ENCODE assay signal across 8 cellular contexts in the genomic region with DNA sequence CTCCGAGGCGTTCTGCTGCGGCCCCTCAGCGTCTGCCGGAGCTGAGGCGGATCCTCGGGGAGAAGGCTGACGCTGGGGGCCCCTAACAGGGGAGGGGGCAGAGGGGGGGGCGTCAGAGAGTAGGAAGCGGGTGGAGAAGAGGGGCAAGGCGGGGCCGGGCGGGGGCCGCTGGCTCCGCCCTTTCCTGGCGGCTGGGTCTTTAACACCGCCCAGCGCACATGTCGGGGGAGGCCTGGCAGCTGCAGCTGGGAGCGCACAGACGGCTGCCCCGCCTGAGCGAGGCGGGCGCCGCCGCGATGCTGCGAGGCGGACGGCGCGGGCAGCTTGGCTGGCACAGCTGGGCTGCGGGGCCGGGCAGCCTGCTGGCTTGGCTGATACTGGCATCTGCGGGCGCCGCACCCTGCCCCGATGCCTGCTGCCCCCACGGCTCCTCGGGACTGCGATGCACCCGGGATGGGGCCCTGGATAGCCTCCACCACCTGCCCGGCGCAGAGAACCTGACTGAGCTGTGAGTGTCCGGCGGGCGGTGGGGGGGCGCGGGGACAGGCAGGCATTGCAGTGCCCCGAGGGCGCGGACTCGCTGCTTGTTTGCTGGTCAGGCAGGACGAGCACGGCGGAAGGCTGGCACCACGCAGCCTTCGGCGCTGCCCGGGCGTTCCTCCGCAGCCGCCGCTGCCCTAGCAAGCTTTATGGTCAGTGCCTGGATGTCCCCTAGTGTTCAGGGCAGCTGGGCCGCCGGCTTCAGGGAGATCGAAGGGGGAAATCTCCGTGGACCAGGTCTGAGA. TPM values are rescaled to one million over a fixed set of nuclear protein-coding genes. Genes with fewer than 3 reads are reported as not detected.
DNase-seq lines count a peak whose midpoint lies in the region; ATAC-seq and TF ChIP-seq lines count a peak whose summit lies in the region.

A gene (plus strand): TSS at position 227 of the 785 bp plus-strand sequence. CDS start 70 bp downstream, at position 297.

- intact Hi-C loops in body of pancreas (cut with DNase I) = no loop called here

- ATAC-seq in body of pancreas = peak; percentile 34
- ATAC-seq in HG02840 (IDR thresholded peaks at IDR 0.05; ENCODE audit: low FRiP score, unreplicated experiment) = no peak
- ATAC-seq in GM21723 (IDR thresholded peaks at IDR 0.05; ENCODE audit: unreplicated experiment) = no peak

- H3K36me3 ChIP-seq in body of pancreas (replicated peaks in 1 of 2; ENCODE audit: insufficient read depth in 1 of 2, low read depth in 2 of 2) = no peaks in the 10 kb centered on the region

- H3K27me3 ChIP-seq in body of pancreas = peaks cover 0 to 8% of the 10 kb centered on the region in 2 donors

- H3K4me1 ChIP-seq in body of pancreas = peaks cover 33% of the 10 kb centered on the region

- TF ChIP-seq POLR2A in body of pancreas (IDR thresholded peaks at IDR 0.05) = no peak

- DNase-seq in Daoy (ENCODE audit: low read depth) (peak; percentile 62), MV-4-11 (lab: John Stamatoyannopoulos, UW) (peak; percentile 16), T-helper 9 cell (peak; percentile 45), body of pancreas (peak in 2 of 4 donors; percentile 14 to 52), islet precursor cell (peak; percentile 78)
- peak; percentile 48 to 64 for DNase-seq in stimulated activated CD4-positive, alpha-beta T cell treated with anti-CD3 and anti-CD28 coated beads, Interleukin-4, amount 100 ng/mL, for 4 hours

- H3K4me3 ChIP-seq in body of pancreas = no peak within 1 kb of the TSS

- 3 to 13% methylated on average over 14 to 69 of the region's 69 CpGs for WGBS in body of pancreas, 2 donors

- no peak for TF ChIP-seq CTCF in body of pancreas (IDR thresholded peaks at IDR 0.05)

- no peak within 1 kb of the TSS for H3K27ac ChIP-seq in body of pancreas

- H3K9me3 ChIP-seq in body of pancreas = no peaks in the 10 kb centered on the region

RNA-seq across cellular contexts. Expression of the gene that starts here (rescaled TPM):
- 0.40 TPM in 1 of 2 replicates, not detected in the other for total RNA-seq in Daoy (2014; rRNA removed; shearing (Covaris generic))
- under 1 TPM in 1 of 2 donors, not detected in 1; 0.99 TPM for total RNA-seq in body of pancreas

Comparison
In these comparisons a context has a peak if more than half of its experiments do, and no peak if none do; other contexts are left out.
1. Peak in DNase-seq in Daoy; RNA of the gene not detected or under 1 TPM.
2. Peak in ATAC-seq in body of pancreas; RNA of the gene not detected or under 1 TPM.